8 cellular contexts compared by ENCODE assay signal in the genomic region with DNA sequence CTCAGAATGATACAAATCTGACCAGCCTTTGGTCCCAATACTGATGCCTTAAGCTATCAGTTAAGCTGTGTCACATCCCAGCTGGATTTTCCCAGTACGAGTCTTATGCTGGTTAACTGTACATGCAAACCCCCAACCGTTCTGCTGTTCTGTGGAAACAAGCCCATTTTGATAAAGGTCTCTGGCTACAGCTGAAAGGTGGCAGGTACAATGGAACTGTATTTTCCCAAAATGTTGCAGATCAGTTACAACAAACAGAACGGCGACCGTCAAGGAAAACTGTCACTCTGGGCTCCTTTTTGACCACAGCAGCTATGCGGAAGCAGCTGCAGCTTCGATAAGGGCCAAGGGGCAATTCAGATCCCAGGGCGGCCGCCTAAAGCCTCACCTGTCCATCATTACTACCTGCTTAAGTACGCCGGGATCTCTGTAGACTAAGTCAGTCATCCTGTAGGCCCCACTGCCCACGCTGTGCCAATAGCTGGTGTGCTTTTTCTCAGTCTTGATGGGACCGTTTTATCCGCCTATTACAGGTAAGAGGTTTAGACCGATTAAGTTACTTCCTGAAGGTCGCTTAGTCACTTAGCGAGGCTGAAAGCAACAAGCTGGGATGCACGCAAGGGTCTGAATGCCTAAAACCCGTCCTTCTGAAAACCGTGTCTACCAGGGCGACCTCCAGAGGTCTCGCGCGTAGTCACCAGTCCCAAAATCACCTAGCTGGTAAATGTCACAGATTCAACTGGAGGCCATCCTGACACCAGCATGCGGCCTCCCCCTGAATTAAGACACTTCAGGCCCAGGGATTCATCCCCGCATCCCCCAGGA. TPM values are rescaled to one million over a fixed set of nuclear protein-coding genes. Genes with fewer than 3 reads are reported as not detected.
DNase-seq lines count a peak whose midpoint lies in the region; ATAC-seq and TF ChIP-seq lines count a peak whose summit lies in the region.

No MANE protein-coding gene starts in this region.

- POLR2A ChIA-PET in PC-9 (lab: Charles Lee; ENCODE audit: unreplicated experiment): interaction anchor here (0.6 to 1.3 kb wide), 9 partner anchors 20 to 332 kb away, joined by 3 to 45 read pairs (median 6); partner anchors contain the start of genes RCC1 and YTHDF2

- H2AFZ ChIP-seq in PC-9: no peak overlapping the region

- H3K4me1 ChIP-seq in PC-9 (replicated peaks; ENCODE audit: insufficient read depth): peaks cover 9% of the 10 kb centered on the region
- H3K4me1 ChIP-seq in left ventricle myocardium inferior: peaks cover 43% of the 10 kb centered on the region
- H3K4me1 ChIP-seq in psoas muscle: peaks cover 18% of the 10 kb centered on the region

- peak overlapping the region; percentile 82 for H3K4me2 ChIP-seq in PC-9

- H3K9me3 ChIP-seq in PC-9 (ENCODE audit: insufficient read depth, low read depth): no peaks in the 10 kb centered on the region
- H3K9me3 ChIP-seq in left ventricle myocardium inferior (replicated peaks): no peaks in the 10 kb centered on the region
- no peaks in the 10 kb centered on the region for H3K9me3 ChIP-seq in psoas muscle

- H3F3A ChIP-seq in PC-9 (ENCODE audit: insufficient read depth, low read depth): peaks cover 51% of the 10 kb centered on the region

- H3K4me3 ChIP-seq in AG10803 (ENCODE audit: low read length): peak overlapping the region; percentile 96
- H3K4me3 ChIP-seq in PC-9: peak overlapping the region; percentile 87
- H3K4me3 ChIP-seq in left ventricle myocardium inferior: peak overlapping the region; percentile 98
- peak overlapping the region; percentile 85 for H3K4me3 ChIP-seq in psoas muscle

- whole genome bisulfite sequencing in psoas muscle, 3 donors: 2 to 4% (median 2%) methylated on average over 26 of the region's 26 CpGs

- H3K27ac ChIP-seq in PC-9 (peak overlapping the region; percentile 81), left ventricle myocardium inferior (replicated peaks) (peak overlapping the region; percentile 95), psoas muscle (peak overlapping the region; percentile 90)

- H3K9me2 ChIP-seq in PC-9 (ENCODE audit: insufficient read depth): no peaks in the 10 kb centered on the region

- ATAC-seq in GM18505 (IDR thresholded peaks at IDR 0.05; ENCODE audit: unreplicated experiment) (peak; percentile 18), HG03139 (IDR thresholded peaks at IDR 0.05; ENCODE audit: unreplicated experiment) (peak; percentile 5), psoas muscle (peak in 2 of 4 donors; percentile 39 to 56)

- TF ChIP-seq CTCF in AG10803 (conservative IDR thresholded peaks at IDR 0.05; ENCODE audit: low read length) (peak; percentile 27; the same call in 1 of the 2 replicates), PC-9 (conservative IDR thresholded peaks at IDR 0.05) (no peak), left ventricle myocardium inferior (IDR thresholded peaks at IDR 0.05; ENCODE audit: borderline replicate concordance) (no peak), psoas muscle (IDR thresholded peaks at IDR 0.05) (no peak)

- no peak for TF ChIP-seq POLR2A in GM18505 (IDR thresholded peaks at IDR 0.05; ENCODE audit: borderline replicate concordance, extremely low read depth, insufficient read depth, insufficient read length)

- no peaks in the 10 kb centered on the region for H3K27me3 ChIP-seq in PC-9 (ENCODE audit: insufficient read depth, low read depth)
- H3K27me3 ChIP-seq in left ventricle myocardium inferior (ENCODE audit: low read depth): no peaks in the 10 kb centered on the region
- no peaks in the 10 kb centered on the region for H3K27me3 ChIP-seq in psoas muscle (ENCODE audit: insufficient read depth in 3 of 3, low read length in 2 of 3)

- H3K36me3 ChIP-seq in PC-9 (ENCODE audit: low read depth) (peaks cover 28% of the 10 kb centered on the region), left ventricle myocardium inferior (peaks cover 38% of the 10 kb centered on the region), psoas muscle (ENCODE audit: insufficient read depth in 1 of 2, low read depth in 1 of 2) (peaks cover 7 to 51% of the 10 kb centered on the region in 2 donors)

- H4K20me1 ChIP-seq in PC-9 (ENCODE audit: insufficient read depth): peaks cover 28% of the 10 kb centered on the region

- DNase-seq in AG10803 (ENCODE audit: low read depth) (peak; percentile 49), PC-9 (peak in 1 of 2 experiments; percentile 28), left ventricle myocardium inferior (no peak), psoas muscle (no peak), epidermal melanocyte (ENCODE audit: insufficient read length, low spot score) (no peak)
- DNase-seq in activated naive CD4-positive, alpha-beta T cell treated with anti-CD3 and anti-CD28 coated beads, Interleukin-2, amount 50 U/mL, for 16 hours: peak; percentile 64

- CTCF ChIA-PET in PC-9 (lab: Charles Lee): interaction anchor here (1.1 kb wide), 1 partner anchor 21 kb away, joined by 5 read pairs; no protein-coding TSS in a partner anchor

- peaks cover 30% of the 10 kb centered on the region for H3K79me2 ChIP-seq in PC-9 (ENCODE audit: low read depth)

- BruUV-seq in PC-9 (replicated peaks; lab: Mats Ljungman, UMichigan): TSS peak; percentile 60

- intact Hi-C loops in PC-9 (cut with micrococcal nuclease; ENCODE audit: unreplicated experiment) (loop anchor here (2.0 kb wide), 2 partner anchors 20 to 54 kb away; no protein-coding TSS in a partner anchor), left ventricle myocardium inferior (cut with micrococcal nuclease) (no loop called here), psoas muscle (cut with DNase I) (loop anchor here (2.0 kb wide), 2 partner anchors 28 to 62 kb away; partner anchors contain the start of gene TRNAU1AP (in 2 of the 2))

RNA-seq across cellular contexts. Expression of gene RAB42, which starts 11.1 kb away (rescaled TPM):
- 7.6 and 13.2 TPM in 2 replicates for total RNA-seq in PC-9 (2021)
- 1.2 TPM for total RNA-seq in left ventricle myocardium inferior
- total RNA-seq in psoas muscle: 1 to 10 TPM in 1 of 4 donors, under 1 TPM in 3; 0.32 to 1.3 (median 0.68) TPM
- polyA plus RNA-seq in psoas muscle: under 1 TPM; 0.16 to 0.34 (median 0.21) TPM

RNA-seq across cellular contexts. Expression of gene TRNAU1AP, which starts 28.0 kb away (rescaled TPM):
- total RNA-seq in PC-9 (2021): 31.7 and 43.0 TPM in 2 replicates
- total RNA-seq in left ventricle myocardium inferior: 13.0 TPM
- total RNA-seq in psoas muscle: 10 to 100 TPM in 3 of 4 donors, 1 to 10 TPM in 1; 7.5 to 17.5 (median 12.2) TPM
- polyA plus RNA-seq in psoas muscle: 10 to 100 TPM in 2 of 3 donors, 1 to 10 TPM in 1; 7.3 to 12.9 (median 10.8) TPM

Comparison
In these comparisons a context has a peak if more than half of its experiments do, and no peak if none do; other contexts are left out.
1. DNase-seq: peak in AG10803 (single experiment) and activated naive CD4-positive, alpha-beta T cell treated with anti-CD3 and anti-CD28 coated beads, Interleukin-2, amount 50 U/mL, for 16 hours (single experiment); none in left ventricle myocardium inferior (single experiment), psoas muscle (0 of 2) and epidermal melanocyte (single experiment).
2. Peak in every context shown above with its lines, with median percentiles within 50 percentile points of each other: H3K4me3 ChIP-seq and H3K27ac ChIP-seq.